19 cellular contexts compared by ENCODE assay signal in the genomic region with DNA sequence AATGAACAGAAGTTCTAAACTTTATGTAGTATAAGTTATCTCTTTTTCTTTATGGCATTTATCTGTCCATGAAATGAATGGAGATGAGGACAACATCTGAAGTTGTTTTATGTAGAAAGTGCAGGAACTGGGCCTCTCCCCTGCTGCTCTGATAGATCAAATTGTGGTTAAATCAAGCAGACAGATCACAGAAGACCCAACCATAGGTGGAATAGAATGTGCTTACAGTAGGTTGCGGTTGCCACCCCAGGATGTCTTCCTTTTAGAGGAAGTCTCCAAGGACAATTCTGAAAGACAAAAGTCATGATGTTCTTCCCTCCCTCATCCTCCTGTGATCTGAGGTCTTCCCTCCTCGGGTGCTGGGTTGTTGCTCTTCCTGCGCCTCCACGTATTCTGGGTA. TPM values are rescaled to one million over a fixed set of nuclear protein-coding genes. Genes with fewer than 3 reads are reported as not detected.
A peak's percentile ranks its signal among the peaks of the same experiment; 100 is the strongest.
DNase-seq lines count a peak whose midpoint lies in the region; ATAC-seq and TF ChIP-seq lines count a peak whose summit lies in the region.
"Had no signal": no experiment of that assay in that cellular context is flagged by ENCODE, and none has a peak within 500 bp of the region (broad histone marks: within the 10 kb centered on the region; RNA-seq: fewer than 3 reads in every experiment).

No MANE protein-coding gene starts in this region.

- TF ChIP-seq CTCF in mesothelial cell of epicardium (IDR thresholded peaks at IDR 0.05; ENCODE audit: unreplicated experiment) = no peak

- peaks cover 6% of the 10 kb centered on the region for H3K36me3 Mint-ChIP-seq in stimulated activated naive CD8-positive, alpha-beta T cell treated with anti-CD3 and anti-CD28 coated beads, Interleukin-15, Interleukin-2, amounts not matched to agents 100 ng/mL and 50 ng/mL, for 24 hours (ENCODE audit: low read depth)
- no peaks in the 10 kb centered on the region for H3K36me3 Mint-ChIP-seq in mesothelial cell of epicardium

- no peak overlapping the region for H3K4me3 Mint-ChIP-seq in stimulated activated naive CD8-positive, alpha-beta T cell treated with anti-CD3 and anti-CD28 coated beads, Interleukin-15, Interleukin-2, amounts not matched to agents 100 ng/mL and 50 ng/mL, for 24 hours
- H3K4me3 Mint-ChIP-seq in mesothelial cell of epicardium = no peak overlapping the region

- H3K4me1 Mint-ChIP-seq in stimulated activated naive CD8-positive, alpha-beta T cell treated with anti-CD3 and anti-CD28 coated beads, Interleukin-15, Interleukin-2, amounts not matched to agents 100 ng/mL and 50 ng/mL, for 24 hours (ENCODE audit: low read depth) = peaks cover 55% of the 10 kb centered on the region
- H3K4me1 Mint-ChIP-seq in mesothelial cell of epicardium = peaks cover 10% of the 10 kb centered on the region

- ATAC-seq in stimulated activated naive CD8-positive, alpha-beta T cell treated with anti-CD3 and anti-CD28 coated beads, Interleukin-15, Interleukin-2, amounts not matched to agents 100 U/mL and 50 U/mL, for 24 hours = no peak
- no peak for ATAC-seq in HG03469 (IDR thresholded peaks at IDR 0.05; ENCODE audit: unreplicated experiment)
- no peak for ATAC-seq in HG02981 (IDR thresholded peaks at IDR 0.05; ENCODE audit: unreplicated experiment)
- ATAC-seq: HCT116 had no signal

- no peak overlapping the region for H3K4me3 ChIP-seq in Jurkat, Clone E6-1 (ENCODE audit: low read length)
- H3K4me3 ChIP-seq: GM23248, PC-9, SJCRH30 had no signal

- H3K9me3 Mint-ChIP-seq in stimulated activated naive CD8-positive, alpha-beta T cell treated with anti-CD3 and anti-CD28 coated beads, Interleukin-15, Interleukin-2, amounts not matched to agents 100 ng/mL and 50 ng/mL, for 24 hours = peaks cover 4% of the 10 kb centered on the region
- no peaks in the 10 kb centered on the region for H3K9me3 Mint-ChIP-seq in mesothelial cell of epicardium

- H3K27me3 Mint-ChIP-seq in stimulated activated naive CD8-positive, alpha-beta T cell treated with anti-CD3 and anti-CD28 coated beads, Interleukin-15, Interleukin-2, amounts not matched to agents 100 ng/mL and 50 ng/mL, for 24 hours = no peaks in the 10 kb centered on the region
- H3K27me3 Mint-ChIP-seq in mesothelial cell of epicardium (ENCODE audit: low read depth) = no peaks in the 10 kb centered on the region

- no peak for DNase-seq in stimulated activated naive CD8-positive, alpha-beta T cell treated with anti-CD3 and anti-CD28 coated beads, Interleukin-15, Interleukin-2, amounts not matched to agents 100 U/mL and 50 U/mL, for 24 hours
- peak; percentile 65 for DNase-seq in Jurkat, Clone E6-1 (ENCODE audit: low read depth, low spot score)
- DNase-seq in central memory CD4-positive, alpha-beta T cell = peak; percentile 42
- no peak for DNase-seq in mesothelial cell of epicardium (ENCODE audit: low spot score in 2 of 2, unreplicated experiment in 2 of 2)
- DNase-seq: BE2C, DMS 273 treated with DMSO at 0.1 percent for 48 hours, GF-D8, GM23248, KG1, NCI-H1417 treated with DMSO at 0.1 percent for 48 hours, NCI-H2029 treated with DMSO at 0.1 percent for 48 hours, NCI-H510A treated with DMSO at 0.1 percent for 48 hours, NCI-H82, PC-9, SJCRH30 had no signal

- peak overlapping the region; percentile 27 for H3K27ac Mint-ChIP-seq in stimulated activated naive CD8-positive, alpha-beta T cell treated with anti-CD3 and anti-CD28 coated beads, Interleukin-15, Interleukin-2, amounts not matched to agents 100 ng/mL and 50 ng/mL, for 24 hours
- H3K27ac Mint-ChIP-seq in mesothelial cell of epicardium = no peak overlapping the region

RNA-seq across cellular contexts. Expression of a gene that starts 12.9 kb away (rescaled TPM):
- 0.37 TPM for polyA plus RNA-seq in Jurkat, Clone E6-1 (2012; ENCODE audit: insufficient read depth, insufficient read length)
- total RNA-seq in mesothelial cell of epicardium = 4.5 to 5.7 TPM (median 5.5 TPM) in 3 replicates
- total RNA-seq: GM23248 had no signal

Comparison
In these comparisons a context has a peak if more than half of its experiments do, and no peak if none do; other contexts are left out.
1. DNase-seq: peak in Jurkat, Clone E6-1 (single experiment) and central memory CD4-positive, alpha-beta T cell (single experiment); none in stimulated activated naive CD8-positive, alpha-beta T cell treated with anti-CD3 and anti-CD28 coated beads, Interleukin-15, Interleukin-2, amounts not matched to agents 100 U/mL and 50 U/mL, for 24 hours (single experiment) and mesothelial cell of epicardium (0 of 2).